Comparison of ENCODE assay signal across 28 cellular contexts in the genomic region with DNA sequence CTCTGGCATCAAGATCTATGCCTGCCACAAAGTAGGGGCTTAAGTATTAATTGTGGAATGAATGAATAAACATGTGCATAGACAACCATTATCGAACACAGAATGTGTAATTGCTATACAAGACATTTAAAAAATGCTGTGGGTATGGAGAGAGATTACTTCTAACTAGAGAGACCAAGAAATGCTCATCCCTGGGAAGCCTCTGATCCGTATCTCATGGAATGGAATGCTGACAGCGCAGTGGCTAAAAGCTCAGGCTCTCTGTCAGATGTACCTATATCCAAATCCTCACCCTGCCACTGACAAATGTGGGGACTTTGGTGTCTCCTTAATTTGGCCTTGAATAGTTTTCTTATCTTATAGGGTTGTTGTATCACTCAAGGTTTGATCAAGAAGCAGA.
"Had no signal": no experiment of that assay in that cellular context is flagged by ENCODE, and none has a peak within 500 bp of the region (broad histone marks: within the 10 kb centered on the region; RNA-seq: fewer than 3 reads in every experiment).

No MANE protein-coding gene starts in this region.

- H3K79me2 ChIP-seq: parathyroid adenoma had no signal

- H3K4me1 ChIP-seq: neural progenitor cell, parathyroid adenoma, psoas muscle, right lobe of liver, spleen, thyroid gland, upper lobe of right lung, uterus had no signal

- DNase-seq: naive thymus-derived CD4-positive, alpha-beta T cell; natural killer cell; occipital lobe; ovary; posterior cingulate gyrus; psoas muscle; right cardiac atrium; right lobe of liver; sigmoid colon; spleen; stimulated activated CD4-positive, alpha-beta T cell treated with anti-CD3 and anti-CD28 coated beads, Interleukin-12 subunit alpha, Interleukin-12 subunit beta, amount 100 ng/mL, for 4 hours; stimulated activated CD4-positive, alpha-beta T cell treated with anti-CD3 and anti-CD28 coated beads, Interleukin-1b, Interleukin-23, amount 100 ng/mL, for 48 hours; stimulated activated CD4-positive, alpha-beta T cell treated with anti-CD3 and anti-CD28 coated beads, Interleukin-4, amount 100 ng/mL, for 1 hour; stimulated activated CD4-positive, alpha-beta T cell treated with anti-CD3 and anti-CD28 coated beads, Interleukin-4, amount 100 ng/mL, for 4 hours; stimulated activated CD8-positive, alpha-beta memory T cell treated with anti-CD3 and anti-CD28 coated beads, Interleukin-4, amount 100 ng/mL, for 48 hours; stimulated activated naive CD4-positive, alpha-beta T cell; stimulated activated naive CD8-positive, alpha-beta T cell treated with anti-CD3 and anti-CD28 coated beads, Interleukin-15, amount 100 ng/mL, for 72 hours; stimulated activated naive CD8-positive, alpha-beta T cell treated with anti-CD3 and anti-CD28 coated beads, Interleukin-15, Interleukin-2, amounts not matched to agents 100 U/mL and 50 U/mL, for 24 hours; thyroid gland; upper lobe of right lung; uterus had no signal

- H3K9ac ChIP-seq: neural progenitor cell, parathyroid adenoma had no signal

- H2AFZ ChIP-seq: neural progenitor cell, parathyroid adenoma had no signal

- H3K27me3 ChIP-seq: neural progenitor cell, ovary, right lobe of liver, sigmoid colon, thyroid gland, tibial nerve, upper lobe of right lung, uterus had no signal

- H3K27ac ChIP-seq: neural progenitor cell, ovary, parathyroid adenoma, psoas muscle, right lobe of liver, sigmoid colon, skin epidermis, spleen, thoracic aorta, thyroid gland, tibial nerve, upper lobe of right lung, uterus had no signal

- H3K4me2 ChIP-seq: neural progenitor cell, smooth muscle cell had no signal

- ATAC-seq: naive thymus-derived CD4-positive, alpha-beta T cell; natural killer cell; psoas muscle; right cardiac atrium; right lobe of liver; stimulated activated memory B cell treated with anti-CD40 and anti-IgM and Interleukin-4, amounts not matched to agents 10 μg/mL and 1 μg/mL and 100 μg/mL, for 72 hours; stimulated activated naive CD8-positive, alpha-beta T cell treated with anti-CD3 and anti-CD28 coated beads, Interleukin-15, amount 100 ng/mL, for 72 hours; upper lobe of right lung had no signal

- H3K36me3 ChIP-seq: neural progenitor cell, ovary, right lobe of liver, sigmoid colon, spleen, thoracic aorta, thyroid gland, tibial nerve, upper lobe of right lung, uterus had no signal

- H3K4me3 ChIP-seq: neural progenitor cell, ovary, psoas muscle, right lobe of liver, sigmoid colon, skin epidermis, smooth muscle cell, spleen, thoracic aorta, thyroid gland, tibial nerve, upper lobe of right lung, uterus had no signal

- H3K9me3 ChIP-seq: ovary, psoas muscle, right lobe of liver, sigmoid colon, spleen, thoracic aorta, thyroid gland, tibial nerve, upper lobe of right lung, uterus had no signal
